Comparison of ENCODE assay signal across 21 cellular contexts in genomic region chr7:112423987-112424386, GRCh38. TPM values are rescaled to one million over a fixed set of nuclear protein-coding genes. Genes with fewer than 3 reads are reported as not detected.
DNase-seq lines count a peak whose midpoint lies in the region; ATAC-seq and TF ChIP-seq lines count a peak whose summit lies in the region.
"Had no signal": no experiment of that assay in that cellular context is flagged by ENCODE, and none has a peak within 500 bp of the region (broad histone marks: within the 10 kb centered on the region; RNA-seq: fewer than 3 reads in every experiment).

No MANE protein-coding gene starts in this region.

- H3K4me3 Mint-ChIP-seq in neural progenitor cell, result no peak overlapping the region
- H3K4me3 Mint-ChIP-seq: activated B cell treated with CpG ODN at 0.5 μM for 24 hours; activated naive CD4-positive, alpha-beta T cell treated with anti-CD3 and anti-CD28 coated beads for 36 hours; naive B cell had no signal

- no TSS peak for BruUV-seq in PC-3 (replicated peaks; lab: Mats Ljungman, UMichigan)

- H3K27ac ChIP-seq in BLaER1 (peak overlapping the region; percentile 84; the same call in 1 of the 2 replicates), HEK293 (ENCODE audit: extremely low read depth, low read depth, low read length) (no peak overlapping the region), PC-3 (ENCODE audit: low read length) (0 out of 2 replicates have a peak overlapping the region, but pooled peaks have one; percentile 70), neural progenitor cell (no peak overlapping the region), thyroid gland (no peak overlapping the region)

- H3K36me3 ChIP-seq in BLaER1 (no peaks in the 10 kb centered on the region), HEK293 (ENCODE audit: control insufficient read depth in 2 of 2, insufficient read depth in 1 of 2, low read length in 2 of 2) (no peaks in the 10 kb centered on the region), PC-3 (ENCODE audit: low read depth, low read length) (no peaks in the 10 kb centered on the region), neural progenitor cell (no peaks in the 10 kb centered on the region), thyroid gland (no peaks in the 10 kb centered on the region)
- H3K36me3 ChIP-seq: adrenal gland, brain microvascular endothelial cell, left ventricle myocardium inferior, upper lobe of left lung had no signal

- 65 to 89% methylated on average over 2 of the region's 2 CpGs for WGBS in thyroid gland, 2 donors

- ATAC-seq in PC-3, result no peak

- H2AFZ ChIP-seq in PC-3 (ENCODE audit: low read length), result no peak overlapping the region
- no peak overlapping the region for H2AFZ ChIP-seq in neural progenitor cell (replicated peaks)

- H3K27me3 ChIP-seq in BLaER1, result no peaks in the 10 kb centered on the region
- no peaks in the 10 kb centered on the region for H3K27me3 ChIP-seq in PC-3 (ENCODE audit: low read length)
- no peaks in the 10 kb centered on the region for H3K27me3 ChIP-seq in neural progenitor cell
- H3K27me3 ChIP-seq in thyroid gland, result no peaks in the 10 kb centered on the region
- H3K27me3 ChIP-seq: adrenal gland, brain microvascular endothelial cell, upper lobe of left lung had no signal

- POLR2A ChIA-PET in HEK293 (lab: Yijun Ruan, JAX) (interaction anchor here (5.9 kb wide), 1 partner anchor 27 kb away, joined by 49 read pairs; the partner anchor contains the start of gene IFRD1), PC-3 (lab: Charles Lee; ENCODE audit: unreplicated experiment) (no interaction called here)

- H3K4me1 Mint-ChIP-seq in neural progenitor cell, result peaks cover 47% of the 10 kb centered on the region

- peak overlapping the region; percentile 82; the same call in 1 of the 2 replicates for H3K4me2 ChIP-seq in BLaER1
- H3K4me2 ChIP-seq in PC-3 (ENCODE audit: low read length), result peak overlapping the region; percentile 64
- H3K4me2 ChIP-seq in neural progenitor cell, result no peak overlapping the region

- peaks cover 3% of the 10 kb centered on the region for H3K27me3 Mint-ChIP-seq in neural progenitor cell (ENCODE audit: insufficient read depth, low read depth)
- H3K27me3 Mint-ChIP-seq: activated B cell treated with CpG ODN at 0.5 μM for 24 hours, naive B cell had no signal

- H3K36me3 Mint-ChIP-seq in neural progenitor cell, result no peaks in the 10 kb centered on the region
- H3K36me3 Mint-ChIP-seq: naive B cell had no signal

- TF ChIP-seq POLR2A in thyroid gland (IDR thresholded peaks at IDR 0.05), result no peak

- H3F3A ChIP-seq in PC-3 (ENCODE audit: low read length, unreplicated experiment) (peaks cover 3% of the 10 kb centered on the region), neural progenitor cell (ENCODE audit: low read depth) (peaks cover 21% of the 10 kb centered on the region)

- peak overlapping the region; percentile 9 for H3K27ac Mint-ChIP-seq in neural progenitor cell
- H3K27ac Mint-ChIP-seq: activated B cell treated with CpG ODN at 0.5 μM for 24 hours; activated naive CD4-positive, alpha-beta T cell treated with anti-CD3 and anti-CD28 coated beads for 36 hours had no signal

- DNase-seq in PC-3, result no peak
- DNase-seq in neural progenitor cell (ENCODE audit: low spot score), result no peak
- DNase-seq in NCI-H1092 (lab: John Stamatoyannopoulos, UW), result no peak
- no peak for DNase-seq in thyroid gland
- DNase-seq in UCSD-AML1 (lab: John Stamatoyannopoulos, UW; ENCODE audit: unreplicated experiment), result no peak
- DNase-seq: activated B cell treated with CpG ODN at 0.5 μM for 24 hours; activated naive CD4-positive, alpha-beta T cell treated with anti-CD3 and anti-CD28 coated beads for 36 hours; adrenal gland; brain microvascular endothelial cell; left ventricle myocardium inferior; MM.1S; naive B cell; NCI-H1417 treated with DMSO at 0.1 percent for 48 hours; NCI-H2081; NCI-H446; occipital lobe; Right ventricle myocardium superior; stimulated activated CD8-positive, alpha-beta memory T cell treated with anti-CD3 and anti-CD28 coated beads, Interleukin-4, amount 100 ng/mL, for 48 hours; upper lobe of left lung had no signal

- H3K9ac ChIP-seq in BLaER1 (no peak overlapping the region), PC-3 (ENCODE audit: low read length) (no peak overlapping the region), neural progenitor cell (no peak overlapping the region)

- no peaks in the 10 kb centered on the region for H3K9me3 Mint-ChIP-seq in neural progenitor cell
- H3K9me3 Mint-ChIP-seq: activated B cell treated with CpG ODN at 0.5 μM for 24 hours; activated naive CD4-positive, alpha-beta T cell treated with anti-CD3 and anti-CD28 coated beads for 36 hours had no signal

- H3K79me2 ChIP-seq in PC-3 (ENCODE audit: low read length), result no peaks in the 10 kb centered on the region
- no peaks in the 10 kb centered on the region for H3K79me2 ChIP-seq in neural progenitor cell (ENCODE audit: low read depth)

- no peaks in the 10 kb centered on the region for H3K9me2 ChIP-seq in PC-3 (replicated peaks; ENCODE audit: low read length)

- intact Hi-C loops in PC-3 (cut with micrococcal nuclease), result loop anchor here (1.0 to 5.0 kb wide), 3 partner anchors 25 to 71 kb away; partner anchors contain the start of gene LSMEM1
- intact Hi-C loops in thyroid gland (cut with DNase I), result no loop called here

- H3K9me3 ChIP-seq in BLaER1 (no peaks in the 10 kb centered on the region), HEK293 (ENCODE audit: control insufficient read depth, insufficient read depth, low read depth, low read length) (no peaks in the 10 kb centered on the region), PC-3 (ENCODE audit: low read length) (no peaks in the 10 kb centered on the region), neural progenitor cell (ENCODE audit: low read depth) (no peaks in the 10 kb centered on the region), thyroid gland (no peaks in the 10 kb centered on the region)
- H3K9me3 ChIP-seq: adrenal gland, left ventricle myocardium inferior, upper lobe of left lung had no signal

- CTCF ChIA-PET in HEK293 (lab: Yijun Ruan, JAX) (no interaction called here), PC-3 (lab: Charles Lee) (no interaction called here)

- H3K4me1 ChIP-seq in BLaER1 (peaks cover 44% of the 10 kb centered on the region), HEK293 (ENCODE audit: control insufficient read depth, insufficient read depth, low read length) (peaks cover 8% of the 10 kb centered on the region; the same call in 1 of the 2 replicates), PC-3 (ENCODE audit: insufficient read depth, low read length) (peaks cover 37% of the 10 kb centered on the region), neural progenitor cell (peaks cover 37% of the 10 kb centered on the region), thyroid gland (peaks cover 16 to 20% of the 10 kb centered on the region in 2 donors)

- TF ChIP-seq CTCF in HEK293 (tag by site-specific recombination; IDR thresholded peaks at IDR 0.05) (no peak), PC-3 (conservative IDR thresholded peaks at IDR 0.05; ENCODE audit: low read depth, low read length) (no peak), neural progenitor cell (IDR thresholded peaks at IDR 0.05) (no peak), thyroid gland (IDR thresholded peaks at IDR 0.05) (no peak)

- H4K20me1 ChIP-seq in BLaER1, result no peaks in the 10 kb centered on the region
- no peaks in the 10 kb centered on the region for H4K20me1 ChIP-seq in PC-3 (ENCODE audit: low read length)
- no peaks in the 10 kb centered on the region for H4K20me1 ChIP-seq in neural progenitor cell (ENCODE audit: low read depth)

- H3K4me3 ChIP-seq in BLaER1 (no peak overlapping the region), HEK293 (ENCODE audit: low read depth, low read length) (no peak overlapping the region), PC-3 (ENCODE audit: low read length) (0 out of 2 replicates have a peak overlapping the region, but pooled peaks have one; percentile 30), neural progenitor cell (no peak overlapping the region), thyroid gland (replicated peaks in 1 of 3) (no peak overlapping the region)
- H3K4me3 ChIP-seq: adrenal gland, left ventricle myocardium inferior, upper lobe of left lung had no signal

TF ChIP-seq in HEK293, 187 proteins besides CTCF, POLR2A, EP300 and RAD21:
- TF ChIP-seq SP2 (tag by site-specific recombination; IDR thresholded peaks at IDR 0.05) (no peak), ZIC2 (tag by site-specific recombination; IDR thresholded peaks at IDR 0.05) (peak; percentile 67), ZNF776 (tag by site-specific recombination; IDR thresholded peaks at IDR 0.05; ENCODE audit: borderline replicate concordance) (no peak), ZNF707 (tag by site-specific recombination; IDR thresholded peaks at IDR 0.05) (no peak), INSM2 (tag by site-specific recombination; IDR thresholded peaks at IDR 0.05) (no peak), YY2 (tag by site-specific recombination; IDR thresholded peaks at IDR 0.05) (no peak), ZNF670 (tag by site-specific recombination; IDR thresholded peaks at IDR 0.05; ENCODE audit: low read depth) (no peak)

RNA-seq across cellular contexts. Expression of gene IFRD1, which starts 26.3 kb away (rescaled TPM):
- total RNA-seq in PC-3 (2014; rRNA removed) (72.6 and 73.4 TPM in 2 replicates), neural progenitor cell (ENCODE audit: low replicate concordance) (82.2 and 110 TPM in 2 replicates), thyroid gland (10 to 100 TPM; 34.5 to 84.8 (median 57.1) TPM)

RNA-seq across cellular contexts. Expression of gene LSMEM1, which starts 56.8 kb away (rescaled TPM):
- total RNA-seq in PC-3 (2014; rRNA removed) (0.15 and 0.29 TPM in 2 replicates), neural progenitor cell (ENCODE audit: low replicate concordance) (0.40 and 0.45 TPM in 2 replicates), thyroid gland (1 to 10 TPM in 3 of 4 donors, under 1 TPM in 1; 0.39 to 5.5 (median 1.9) TPM)

Comparison
In these comparisons a context has a peak if more than half of its experiments do, and no peak if none do; other contexts are left out.
1. H3K27ac ChIP-seq: peak in BLaER1 (single experiment) and PC-3 (single experiment); none in HEK293 (single experiment), neural progenitor cell (single experiment) and thyroid gland (0 of 3).